Comparison of ENCODE assay signal across 34 cellular contexts in genomic region chr16:8648867-8649266, GRCh38. TPM values are rescaled to one million over a fixed set of nuclear protein-coding genes. Genes with fewer than 3 reads are reported as not detected.
"Had no signal": no experiment of that assay in that cellular context is flagged by ENCODE, and none has a peak within 500 bp of the region (broad histone marks: within the 10 kb centered on the region; RNA-seq: fewer than 3 reads in every experiment).

No MANE protein-coding gene starts in this region.

- H3K4me3 ChIP-seq: neural progenitor cell, ovary, psoas muscle, skin epidermis, smooth muscle cell, spleen, suprapubic skin, testis, tibial artery, transverse colon, upper lobe of right lung, uterus had no signal

- H3K79me2 ChIP-seq: parathyroid adenoma had no signal

- H3K36me3 ChIP-seq: neural progenitor cell, ovary, uterus had no signal

- ATAC-seq: naive thymus-derived CD4-positive, alpha-beta T cell; natural killer cell; psoas muscle; right cardiac atrium; sciatic nerve; stimulated activated memory B cell treated with anti-CD40 and anti-IgM and Interleukin-4, amounts not matched to agents 10 μg/mL and 1 μg/mL and 100 μg/mL, for 72 hours; stimulated activated naive CD8-positive, alpha-beta T cell treated with anti-CD3 and anti-CD28 coated beads, Interleukin-15, amount 100 ng/mL, for 72 hours; stimulated activated naive CD8-positive, alpha-beta T cell treated with anti-CD3 and anti-CD28 coated beads, Interleukin-15, Interleukin-2, amounts not matched to agents 100 U/mL and 50 U/mL, for 24 hours; upper lobe of right lung had no signal

- H3K4me2 ChIP-seq: neural progenitor cell, smooth muscle cell had no signal

- H3K4me1 ChIP-seq: neural progenitor cell, parathyroid adenoma, psoas muscle, suprapubic skin, testis, tibial artery, transverse colon, upper lobe of right lung, uterus had no signal

- H3K4me1 Mint-ChIP-seq: nephron had no signal

- H3K4me3 Mint-ChIP-seq: naive thymus-derived CD4-positive, alpha-beta T cell; natural killer cell; nephron; neural progenitor cell; stimulated activated memory B cell treated with anti-CD40 and anti-IgM and Interleukin-4, amounts not matched to agents 10 μg/mL and 1 μg/mL and 100 μg/mL, for 72 hours; stimulated activated naive CD8-positive, alpha-beta T cell treated with anti-CD3 and anti-CD28 coated beads, Interleukin-15, amount 100 ng/mL, for 72 hours; type B pancreatic cell had no signal

- H3K27me3 ChIP-seq: neural progenitor cell, ovary, spleen, suprapubic skin, testis, tibial artery, transverse colon, upper lobe of right lung, uterus had no signal

- H3K27me3 Mint-ChIP-seq: naive thymus-derived CD4-positive, alpha-beta T cell; progenitor cell of endocrine pancreas; stimulated activated memory B cell treated with anti-CD40 and anti-IgM and Interleukin-4, amounts not matched to agents 10 μg/mL and 1 μg/mL and 100 μg/mL, for 72 hours; stimulated activated naive CD8-positive, alpha-beta T cell treated with anti-CD3 and anti-CD28 coated beads, Interleukin-15, amount 100 ng/mL, for 72 hours; type B pancreatic cell had no signal

- H3K9ac ChIP-seq: neural progenitor cell, parathyroid adenoma had no signal

- H3K27ac ChIP-seq: neural progenitor cell, ovary, parathyroid adenoma, psoas muscle, skin epidermis, spleen, suprapubic skin, testis, tibial artery, transverse colon, upper lobe of right lung, uterus had no signal

- H3K9me3 Mint-ChIP-seq: naive thymus-derived CD4-positive, alpha-beta T cell; natural killer cell; nephron; neural progenitor cell; stimulated activated memory B cell treated with anti-CD40 and anti-IgM and Interleukin-4, amounts not matched to agents 10 μg/mL and 1 μg/mL and 100 μg/mL, for 72 hours; stimulated activated naive CD8-positive, alpha-beta T cell treated with anti-CD3 and anti-CD28 coated beads, Interleukin-15, amount 100 ng/mL, for 72 hours; type B pancreatic cell had no signal

- H3K9me3 ChIP-seq: ovary, psoas muscle, spleen, suprapubic skin, testis, tibial artery, transverse colon, upper lobe of right lung, uterus had no signal

- H3K27ac Mint-ChIP-seq: naive thymus-derived CD4-positive, alpha-beta T cell; natural killer cell; nephron; neural progenitor cell; progenitor cell of endocrine pancreas; stimulated activated memory B cell treated with anti-CD40 and anti-IgM and Interleukin-4, amounts not matched to agents 10 μg/mL and 1 μg/mL and 100 μg/mL, for 72 hours; stimulated activated naive CD8-positive, alpha-beta T cell treated with anti-CD3 and anti-CD28 coated beads, Interleukin-15, amount 100 ng/mL, for 72 hours; type B pancreatic cell had no signal

- H2AFZ ChIP-seq: neural progenitor cell, parathyroid adenoma had no signal

- DNase-seq: naive thymus-derived CD4-positive, alpha-beta T cell; natural killer cell; occipital lobe; ovary; psoas muscle; right cardiac atrium; stimulated activated CD4-positive, alpha-beta T cell treated with anti-CD3 and anti-CD28 coated beads, Interleukin-12 subunit alpha, Interleukin-12 subunit beta, amount 100 ng/mL, for 4 hours; stimulated activated CD4-positive, alpha-beta T cell treated with anti-CD3 and anti-CD28 coated beads, Interleukin-1b, Interleukin-23, amount 100 ng/mL, for 48 hours; stimulated activated CD4-positive, alpha-beta T cell treated with anti-CD3 and anti-CD28 coated beads, Interleukin-4, amount 100 ng/mL, for 1 hour; stimulated activated CD4-positive, alpha-beta T cell treated with anti-CD3 and anti-CD28 coated beads, Interleukin-4, amount 100 ng/mL, for 4 hours; stimulated activated CD8-positive, alpha-beta memory T cell treated with anti-CD3 and anti-CD28 coated beads, Interleukin-4, amount 100 ng/mL, for 48 hours; stimulated activated naive CD4-positive, alpha-beta T cell; stimulated activated naive CD8-positive, alpha-beta T cell treated with anti-CD3 and anti-CD28 coated beads, Interleukin-15, amount 100 ng/mL, for 72 hours; stimulated activated naive CD8-positive, alpha-beta T cell treated with anti-CD3 and anti-CD28 coated beads, Interleukin-15, Interleukin-2, amounts not matched to agents 100 U/mL and 50 U/mL, for 24 hours; substantia nigra; testis; tibial artery; transverse colon; upper lobe of right lung; uterus had no signal

RNA-seq across cellular contexts. Expression of gene TMEM114, which starts 58.6 kb away (rescaled TPM):
- total RNA-seq: naive thymus-derived CD4-positive, alpha-beta T cell; natural killer cell; occipital lobe; osteoblast; ovary; psoas muscle; renal cortical epithelial cell; right cardiac atrium; sciatic nerve; smooth muscle cell; spleen; suprapubic skin; testis; transverse colon; upper lobe of right lung; urinary bladder; uterus had no signal
- polyA plus RNA-seq: naive thymus-derived CD4-positive, alpha-beta T cell; ovary; psoas muscle; right cardiac atrium; smooth muscle cell; spleen; urinary bladder had no signal
